1 cellular context compared by ENCODE assay signal in genomic region chr12:112252184-112252583, GRCh38.
TF ChIP-seq lines count a peak whose summit lies in the region.

No MANE protein-coding gene starts in this region.

TF ChIP-seq in HepG2, 621 proteins besides CTCF, POLR2A, EP300 and RAD21 (continued from another document):
- no peak for TF ChIP-seq ZNF512B (CRISPR knock-in tag; IDR thresholded peaks at IDR 0.05; ENCODE audit: borderline replicate concordance)
- TF ChIP-seq MAFK (conservative IDR thresholded peaks at IDR 0.05 in 1 of 2, IDR thresholded peaks at IDR 0.05 in 1 of 2; ENCODE audit: low read length in 2 of 2) = no peak
- no peak for TF ChIP-seq ZNF550 (CRISPR knock-in tag; IDR thresholded peaks at IDR 0.05; ENCODE audit: borderline replicate concordance)
- no peak for TF ChIP-seq EHMT2 (IDR thresholded peaks at IDR 0.05; ENCODE audit: borderline replicate concordance, low read depth, low read length)
- no peak for TF ChIP-seq CEBPZ (IDR thresholded peaks at IDR 0.05; ENCODE audit: low read length)
- no peak for TF ChIP-seq ZNF207 (IDR thresholded peaks at IDR 0.05; ENCODE audit: borderline replicate concordance)
TF ChIP-seq in HepG2: peak in this region for 0.
